In the genomic region with DNA sequence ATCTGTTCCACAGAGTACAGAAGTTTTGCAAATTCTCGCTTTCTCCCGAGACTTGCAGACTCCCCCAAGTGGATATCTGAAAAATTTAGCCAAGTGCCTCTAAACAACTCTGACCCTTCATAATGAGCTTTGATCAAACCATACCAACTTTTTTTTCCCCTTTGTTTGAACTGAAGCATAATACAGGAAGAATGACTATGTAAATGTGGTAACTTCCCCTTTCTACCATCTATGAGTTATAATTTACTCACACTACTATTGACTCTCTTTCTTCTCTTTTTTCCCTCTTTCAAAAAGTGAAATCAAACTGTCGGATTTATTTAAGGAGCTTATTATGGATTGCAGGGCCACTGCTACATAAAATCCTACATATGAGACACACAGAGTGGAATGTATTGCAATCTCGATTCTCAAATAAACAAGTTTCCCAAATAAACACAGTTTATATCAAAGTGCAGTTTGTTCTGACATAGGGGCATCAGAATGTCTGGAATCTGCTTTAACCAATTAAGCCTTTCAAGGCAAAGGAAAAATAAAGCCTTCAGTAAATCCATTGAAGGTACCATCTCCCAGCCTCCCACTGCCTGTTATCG, we compare ENCODE assay signal across 7 cellular contexts. TPM values are rescaled to one million over a fixed set of nuclear protein-coding genes. Genes with fewer than 3 reads are reported as not detected.
DNase-seq lines count a peak whose midpoint lies in the region; ATAC-seq and TF ChIP-seq lines count a peak whose summit lies in the region.

No MANE protein-coding gene starts in this region.

- WGBS in liver = 38% methylated on average over 5 of the region's 5 CpGs

- H3K27me3 Mint-ChIP-seq in activated naive CD4-positive, alpha-beta T cell treated with anti-CD3 and anti-CD28 coated beads, Interleukin-2, amount 10 ng/mL, durations not matched to agents 7 days and 5 days = peaks cover 44% of the 10 kb centered on the region

- H3K36me3 ChIP-seq in liver (ENCODE audit: control insufficient read depth in 4 of 4, insufficient read depth in 3 of 4, low read depth in 1 of 4, low read length in 3 of 4) = no peaks in the 10 kb centered on the region

- H3K4me1 ChIP-seq in liver (ENCODE audit: control insufficient read depth in 4 of 4, insufficient read depth in 4 of 4, low read length in 3 of 4) = peaks cover 4 to 18% (median 13%) of the 10 kb centered on the region in 4 donors

- CTCF ChIA-PET in activated naive CD4-positive, alpha-beta T cell treated with anti-CD3 and anti-CD28 coated beads, Interleukin-2, amount 10 ng/mL, durations not matched to agents 7 days and 5 days (lab: Charles Lee) = no interaction called here

- peak; percentile 36 for TF ChIP-seq CTCF in astrocyte of the cerebellum (IDR thresholded peaks at IDR 0.05; ENCODE audit: low read depth, low read length, missing control alignments)
- no peak for TF ChIP-seq CTCF in liver (IDR thresholded peaks at IDR 0.05; ENCODE audit: low read depth, low read length, missing input control)

- DNase-seq in KBM-7 (peak; percentile 86), astrocyte of the cerebellum (ENCODE audit: low read depth) (no peak)
- DNase-seq in activated naive CD4-positive, alpha-beta T cell treated with anti-CD3 and anti-CD28 coated beads, Interleukin-2, amount 10 ng/mL, durations not matched to agents 7 days and 5 days = no peak
- no peak for DNase-seq in stimulated activated CD4-positive, alpha-beta T cell treated with anti-CD3 and anti-CD28 coated beads, Interleukin-4, amount 100 ng/mL, for 1 hour

- H3K27ac ChIP-seq in liver (ENCODE audit: low read depth in 1 of 2, low read length in 2 of 2) = peak overlapping the region in 1 of 2 donors; percentile 1

- no peak overlapping the region for H3K27ac Mint-ChIP-seq in activated naive CD4-positive, alpha-beta T cell treated with anti-CD3 and anti-CD28 coated beads, Interleukin-2, amount 10 ng/mL, durations not matched to agents 7 days and 5 days

- no peak overlapping the region for H3K4me3 Mint-ChIP-seq in activated naive CD4-positive, alpha-beta T cell treated with anti-CD3 and anti-CD28 coated beads, Interleukin-2, amount 10 ng/mL, durations not matched to agents 7 days and 5 days

- in situ Hi-C loops in KBM-7 (cut with MboI; ENCODE audit: low pct_unique_long_range_greater_than_20kb, low sequenced_read_pairs) = no loop called here
- in situ Hi-C loops in astrocyte of the cerebellum (cut with HindIII; ENCODE audit: low sequenced_read_pairs) = no loop called here

- no peaks in the 10 kb centered on the region for H3K27me3 ChIP-seq in liver (ENCODE audit: control insufficient read depth in 4 of 4, insufficient read depth in 4 of 4, low read length in 3 of 4)

- H3K9me3 ChIP-seq in liver (ENCODE audit: control insufficient read depth in 4 of 4, low read length in 3 of 4) = no peaks in the 10 kb centered on the region

- H3K4me3 ChIP-seq in astrocyte of the cerebellum (ENCODE audit: low read depth, low read length) (peak overlapping the region; percentile 69), liver (ENCODE audit: low read depth in 1 of 3, low read length in 3 of 3) (peak overlapping the region in 1 of 3 donors; percentile 86)

- H3K9me3 Mint-ChIP-seq in activated naive CD4-positive, alpha-beta T cell treated with anti-CD3 and anti-CD28 coated beads, Interleukin-2, amount 10 ng/mL, durations not matched to agents 7 days and 5 days = no peaks in the 10 kb centered on the region

- H3K4me1 Mint-ChIP-seq in activated naive CD4-positive, alpha-beta T cell treated with anti-CD3 and anti-CD28 coated beads, Interleukin-2, amount 10 ng/mL, durations not matched to agents 7 days and 5 days = peaks cover 11% of the 10 kb centered on the region

- H3K36me3 Mint-ChIP-seq in activated naive CD4-positive, alpha-beta T cell treated with anti-CD3 and anti-CD28 coated beads, Interleukin-2, amount 10 ng/mL, durations not matched to agents 7 days and 5 days = no peaks in the 10 kb centered on the region

- TF ChIP-seq RAD21 in liver (IDR thresholded peaks at IDR 0.05) = peak; percentile 20 to 31

- ATAC-seq in GM18868 (IDR thresholded peaks at IDR 0.05; ENCODE audit: unreplicated experiment) (peak; percentile 31), GM21515 (IDR thresholded peaks at IDR 0.05; ENCODE audit: unreplicated experiment) (no peak)

- no peak overlapping the region for H3K9ac ChIP-seq in liver (ENCODE audit: low read depth in 1 of 2, low read length in 2 of 2)

TF ChIP-seq in liver, 16 proteins besides CTCF, POLR2A, EP300 and RAD21:
- TF ChIP-seq GABPA (IDR thresholded peaks at IDR 0.05 in 1 of 2, conservative IDR thresholded peaks at IDR 0.05 in 1 of 2) (no peak), HNF4A (conservative IDR thresholded peaks at IDR 0.05) (no peak), HNF4G (IDR thresholded peaks at IDR 0.05) (no peak), TAF1 (conservative IDR thresholded peaks at IDR 0.05) (no peak), RXRA (IDR thresholded peaks at IDR 0.05) (no peak), EGR1 (IDR thresholded peaks at IDR 0.05; ENCODE audit: low read depth in 2 of 2) (no peak), SP1 (IDR thresholded peaks at IDR 0.05) (no peak), NR2F2 (IDR thresholded peaks at IDR 0.05) (no peak), JUND (IDR thresholded peaks at IDR 0.05) (no peak), YY1 (IDR thresholded peaks at IDR 0.05) (no peak), FOXA1 (IDR thresholded peaks at IDR 0.05) (no peak), FOXA2 (IDR thresholded peaks at IDR 0.05) (no peak)
- TF ChIP-seq, protein P1, sequence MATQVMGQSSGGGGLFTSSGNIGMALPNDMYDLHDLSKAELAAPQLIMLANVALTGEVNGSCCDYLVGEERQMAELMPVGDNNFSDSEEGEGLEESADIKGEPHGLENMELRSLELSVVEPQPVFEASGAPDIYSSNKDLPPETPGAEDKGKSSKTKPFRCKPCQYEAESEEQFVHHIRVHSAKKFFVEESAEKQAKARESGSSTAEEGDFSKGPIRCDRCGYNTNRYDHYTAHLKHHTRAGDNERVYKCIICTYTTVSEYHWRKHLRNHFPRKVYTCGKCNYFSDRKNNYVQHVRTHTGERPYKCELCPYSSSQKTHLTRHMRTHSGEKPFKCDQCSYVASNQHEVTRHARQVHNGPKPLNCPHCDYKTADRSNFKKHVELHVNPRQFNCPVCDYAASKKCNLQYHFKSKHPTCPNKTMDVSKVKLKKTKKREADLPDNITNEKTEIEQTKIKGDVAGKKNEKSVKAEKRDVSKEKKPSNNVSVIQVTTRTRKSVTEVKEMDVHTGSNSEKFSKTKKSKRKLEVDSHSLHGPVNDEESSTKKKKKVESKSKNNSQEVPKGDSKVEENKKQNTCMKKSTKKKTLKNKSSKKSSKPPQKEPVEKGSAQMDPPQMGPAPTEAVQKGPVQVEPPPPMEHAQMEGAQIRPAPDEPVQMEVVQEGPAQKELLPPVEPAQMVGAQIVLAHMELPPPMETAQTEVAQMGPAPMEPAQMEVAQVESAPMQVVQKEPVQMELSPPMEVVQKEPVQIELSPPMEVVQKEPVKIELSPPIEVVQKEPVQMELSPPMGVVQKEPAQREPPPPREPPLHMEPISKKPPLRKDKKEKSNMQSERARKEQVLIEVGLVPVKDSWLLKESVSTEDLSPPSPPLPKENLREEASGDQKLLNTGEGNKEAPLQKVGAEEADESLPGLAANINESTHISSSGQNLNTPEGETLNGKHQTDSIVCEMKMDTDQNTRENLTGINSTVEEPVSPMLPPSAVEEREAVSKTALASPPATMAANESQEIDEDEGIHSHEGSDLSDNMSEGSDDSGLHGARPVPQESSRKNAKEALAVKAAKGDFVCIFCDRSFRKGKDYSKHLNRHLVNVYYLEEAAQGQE (IDR thresholded peaks at IDR 0.05) = no peak
- TF ChIP-seq, protein P2, sequence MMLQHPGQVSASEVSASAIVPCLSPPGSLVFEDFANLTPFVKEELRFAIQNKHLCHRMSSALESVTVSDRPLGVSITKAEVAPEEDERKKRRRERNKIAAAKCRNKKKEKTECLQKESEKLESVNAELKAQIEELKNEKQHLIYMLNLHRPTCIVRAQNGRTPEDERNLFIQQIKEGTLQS (IDR thresholded peaks at IDR 0.05) = no peak
- TF ChIP-seq, protein P3, sequence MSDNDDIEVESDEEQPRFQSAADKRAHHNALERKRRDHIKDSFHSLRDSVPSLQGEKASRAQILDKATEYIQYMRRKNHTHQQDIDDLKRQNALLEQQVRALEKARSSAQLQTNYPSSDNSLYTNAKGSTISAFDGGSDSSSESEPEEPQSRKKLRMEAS (IDR thresholded peaks at IDR 0.05) = no peak
- TF ChIP-seq, protein P4, sequence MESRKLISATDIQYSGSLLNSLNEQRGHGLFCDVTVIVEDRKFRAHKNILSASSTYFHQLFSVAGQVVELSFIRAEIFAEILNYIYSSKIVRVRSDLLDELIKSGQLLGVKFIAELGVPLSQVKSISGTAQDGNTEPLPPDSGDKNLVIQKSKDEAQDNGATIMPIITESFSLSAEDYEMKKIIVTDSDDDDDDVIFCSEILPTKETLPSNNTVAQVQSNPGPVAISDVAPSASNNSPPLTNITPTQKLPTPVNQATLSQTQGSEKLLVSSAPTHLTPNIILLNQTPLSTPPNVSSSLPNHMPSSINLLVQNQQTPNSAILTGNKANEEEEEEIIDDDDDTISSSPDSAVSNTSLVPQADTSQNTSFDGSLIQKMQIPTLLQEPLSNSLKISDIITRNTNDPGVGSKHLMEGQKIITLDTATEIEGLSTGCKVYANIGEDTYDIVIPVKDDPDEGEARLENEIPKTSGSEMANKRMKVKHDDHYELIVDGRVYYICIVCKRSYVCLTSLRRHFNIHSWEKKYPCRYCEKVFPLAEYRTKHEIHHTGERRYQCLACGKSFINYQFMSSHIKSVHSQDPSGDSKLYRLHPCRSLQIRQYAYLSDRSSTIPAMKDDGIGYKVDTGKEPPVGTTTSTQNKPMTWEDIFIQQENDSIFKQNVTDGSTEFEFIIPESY (IDR thresholded peaks at IDR 0.05) = no peak
TF ChIP-seq in liver: peak in this region for 0.

RNA-seq across cellular contexts. Expression of a gene that starts 1.4 kb away (rescaled TPM):
- total RNA-seq in liver = under 1 TPM; 0.17 to 0.37 TPM
- under 1 TPM; 0.07 to 0.08 TPM for polyA plus RNA-seq in liver
